In the genomic region with DNA sequence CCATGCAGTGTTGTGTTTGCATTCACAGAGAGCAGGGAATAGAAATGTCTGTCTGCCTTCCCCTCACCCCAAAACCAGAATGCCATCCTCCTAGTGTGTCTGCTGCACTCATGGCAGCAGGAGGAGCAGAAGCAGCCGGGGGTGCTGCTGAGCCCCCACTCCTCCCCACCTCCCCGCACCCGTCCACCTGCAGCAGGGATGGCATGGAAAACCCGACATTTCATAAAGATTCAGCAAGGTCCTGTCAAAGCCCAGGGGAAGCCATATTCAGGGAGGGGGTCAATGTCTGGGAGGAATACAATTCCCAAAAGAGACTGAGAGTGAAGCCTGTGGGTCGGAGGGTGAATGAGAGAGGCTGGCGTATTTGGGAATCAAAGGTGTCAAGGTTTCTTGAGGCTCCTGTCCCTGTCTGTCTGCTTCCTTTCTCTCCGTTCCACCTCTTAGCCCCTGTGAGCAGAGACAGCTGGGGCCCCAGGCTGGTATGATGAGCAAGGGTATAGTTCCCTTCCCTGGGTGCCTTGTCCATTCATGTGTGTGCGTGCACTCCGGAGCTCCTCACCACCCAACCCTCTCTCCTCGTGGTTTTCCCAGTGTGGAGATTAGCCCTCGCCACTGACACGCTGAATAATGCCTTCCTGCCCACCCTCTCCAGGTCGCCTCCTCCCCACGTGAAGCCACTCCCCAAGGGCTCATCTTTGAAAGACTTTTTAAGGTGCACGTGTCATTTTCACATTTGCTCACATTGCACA, we compare ENCODE assay signal across 18 cellular contexts.
DNase-seq lines count a peak whose midpoint lies in the region; ATAC-seq, FAIRE-seq and TF ChIP-seq lines count a peak whose summit lies in the region.
"Had no signal": no experiment of that assay in that cellular context is flagged by ENCODE, and none has a peak within 500 bp of the region (broad histone marks: within the 10 kb centered on the region; RNA-seq: fewer than 3 reads in every experiment).

No MANE protein-coding gene starts in this region.

- TF ChIP-seq RAD21 in A549 (conservative IDR thresholded peaks at IDR 0.05 in 1 of 2, IDR thresholded peaks at IDR 0.05 in 1 of 2): no peak

- peak overlapping the region; percentile 10; the same call in 1 of the 3 replicates for H3K4me2 ChIP-seq in A549
- H3K4me2 ChIP-seq: SK-N-SH had no signal

- no peak overlapping the region for H3K4me3 Mint-ChIP-seq in central memory CD8-positive, alpha-beta T cell
- H3K4me3 Mint-ChIP-seq in WTC11: no peak overlapping the region
- H3K4me3 Mint-ChIP-seq: CD4-positive, alpha-beta T cell had no signal

- TF ChIP-seq CTCF in A549 (IDR thresholded peaks at IDR 0.05) (no peak), gastroesophageal sphincter (IDR thresholded peaks at IDR 0.05) (no peak), WTC11 (IDR thresholded peaks at IDR 0.05) (no peak)

- ATAC-seq in A549 (no peak), gastroesophageal sphincter (no peak), WTC11 (no peak), GM19452 (IDR thresholded peaks at IDR 0.05; ENCODE audit: unreplicated experiment) (no peak)
- no peak for ATAC-seq in central memory CD8-positive, alpha-beta T cell (replicated peaks; ENCODE audit: extremely low read depth, poor library complexity, severe bottlenecking)

- POLR2A ChIA-PET in A549 (lab: Yijun Ruan, JAX) (no interaction called here), WTC11 (lab: Charles Lee) (no interaction called here)

- no peak for DNase-seq in A549 (ENCODE audit: low read depth in 1 of 2, low spot score in 1 of 2)
- peak; percentile 36 for DNase-seq in D341Med (ENCODE audit: low spot score)
- no peak for DNase-seq in central memory CD8-positive, alpha-beta T cell (ENCODE audit: low spot score in 2 of 2)
- peak; percentile 78 for DNase-seq in mesenteric fat pad (ENCODE audit: low spot score)
- DNase-seq in WTC11 (ENCODE audit: low spot score): no peak
- no peak for DNase-seq in effector CD8-positive, alpha-beta T cell (lab: John Stamatoyannopoulos, UW)
- DNase-seq: CD4-positive, alpha-beta T cell; DMS79; HCEC 1CT; NCI-H1436 treated with DMSO at 0.1 percent for 48 hours; NCI-H2029 treated with DMSO at 0.1 percent for 48 hours; Right ventricle myocardium superior; SK-N-SH had no signal

- peak overlapping the region; percentile 77 for H3K27ac Mint-ChIP-seq in central memory CD8-positive, alpha-beta T cell (ENCODE audit: low read depth)
- H3K27ac Mint-ChIP-seq in WTC11: no peak overlapping the region
- H3K27ac Mint-ChIP-seq: CD4-positive, alpha-beta T cell had no signal

- H3K9me3 Mint-ChIP-seq in central memory CD8-positive, alpha-beta T cell: no peaks in the 10 kb centered on the region
- H3K9me3 Mint-ChIP-seq in WTC11: peaks cover 7% of the 10 kb centered on the region
- H3K9me3 Mint-ChIP-seq: CD4-positive, alpha-beta T cell had no signal

- TF ChIP-seq EP300 in A549 (IDR thresholded peaks at IDR 0.05) (no peak), gastroesophageal sphincter (IDR thresholded peaks at IDR 0.05) (no peak)

- H3K27me3 Mint-ChIP-seq in central memory CD8-positive, alpha-beta T cell: peaks cover 72% of the 10 kb centered on the region
- no peaks in the 10 kb centered on the region for H3K27me3 Mint-ChIP-seq in WTC11 (ENCODE audit: low read depth)

- no peaks in the 10 kb centered on the region for H3K36me3 Mint-ChIP-seq in central memory CD8-positive, alpha-beta T cell (ENCODE audit: insufficient read depth)
- H3K36me3 Mint-ChIP-seq in WTC11: peaks cover 6% of the 10 kb centered on the region

- no peak for TF ChIP-seq POLR2A in A549 (IDR thresholded peaks at IDR 0.05; ENCODE audit: low read length)
- TF ChIP-seq POLR2A in gastroesophageal sphincter (IDR thresholded peaks at IDR 0.05): no peak

- H3K9me3 ChIP-seq in A549 (no peaks in the 10 kb centered on the region), gastroesophageal sphincter (no peaks in the 10 kb centered on the region)
- H3K9me3 ChIP-seq: Peyer's patch, SK-N-SH had no signal

- H3K36me3 ChIP-seq in gastroesophageal sphincter: no peaks in the 10 kb centered on the region
- H3K36me3 ChIP-seq: Peyer's patch had no signal

- no peak for FAIRE-seq in A549 (lab: Jason Lieb, UNC)
- FAIRE-seq: HTR-8/SVneo had no signal

- WGBS in A549 (ENCODE audit: missing lambda C conversion rate): 38% methylated on average over 13 of the region's 15 CpGs
- 57 to 59% methylated on average over 9 to 11 of the region's 15 CpGs for WGBS in gastroesophageal sphincter (ENCODE audit: low coverage in 1 of 2), 2 donors

- H3K27ac ChIP-seq in A549 (no peak overlapping the region), gastroesophageal sphincter (no peak overlapping the region)
- H3K27ac ChIP-seq: HL-60, Peyer's patch had no signal

- H3K4me3 ChIP-seq in A549 (no peak overlapping the region), gastroesophageal sphincter (no peak overlapping the region)
- H3K4me3 ChIP-seq: Peyer's patch had no signal

- CTCF ChIA-PET in A549 (lab: Yijun Ruan, JAX): interaction anchor here (0.9 to 8.0 kb wide), 3 partner anchors 12 to 340 kb away, joined by 3 to 92 read pairs (median 7); no protein-coding TSS in a partner anchor
- CTCF ChIA-PET in WTC11 (lab: Charles Lee): interaction anchor here (1.0 to 2.7 kb wide), 7 partner anchors 9 to 290 kb away, joined by 3 to 17 read pairs (median 4); no protein-coding TSS in a partner anchor

- H3K4me1 ChIP-seq in A549 (peaks cover 4% of the 10 kb centered on the region; the same call in 1 of the 3 replicates), gastroesophageal sphincter (peaks cover 0 to 13% (median 3%) of the 10 kb centered on the region in 3 donors)
- H3K4me1 ChIP-seq: Peyer's patch had no signal

- peaks cover 6% of the 10 kb centered on the region for H3K4me1 Mint-ChIP-seq in central memory CD8-positive, alpha-beta T cell
- H3K4me1 Mint-ChIP-seq in WTC11: peaks cover 19% of the 10 kb centered on the region

- peaks cover 17% of the 10 kb centered on the region for H3K27me3 ChIP-seq in gastroesophageal sphincter
- H3K27me3 ChIP-seq: Peyer's patch had no signal

TF ChIP-seq in A549, 52 proteins besides CTCF, POLR2A, EP300 and RAD21:
- TF ChIP-seq NR3C1 (IDR thresholded peaks at IDR 0.05): no peak

TF ChIP-seq in WTC11, 78 proteins besides CTCF, POLR2A, EP300 and RAD21:
- TF ChIP-seq EMX1 (CRISPR knock-in tag; IDR thresholded peaks at IDR 0.05): no peak
- no peak for TF ChIP-seq TEAD1 (CRISPR knock-in tag; IDR thresholded peaks at IDR 0.05)
- TF ChIP-seq, protein P1, sequence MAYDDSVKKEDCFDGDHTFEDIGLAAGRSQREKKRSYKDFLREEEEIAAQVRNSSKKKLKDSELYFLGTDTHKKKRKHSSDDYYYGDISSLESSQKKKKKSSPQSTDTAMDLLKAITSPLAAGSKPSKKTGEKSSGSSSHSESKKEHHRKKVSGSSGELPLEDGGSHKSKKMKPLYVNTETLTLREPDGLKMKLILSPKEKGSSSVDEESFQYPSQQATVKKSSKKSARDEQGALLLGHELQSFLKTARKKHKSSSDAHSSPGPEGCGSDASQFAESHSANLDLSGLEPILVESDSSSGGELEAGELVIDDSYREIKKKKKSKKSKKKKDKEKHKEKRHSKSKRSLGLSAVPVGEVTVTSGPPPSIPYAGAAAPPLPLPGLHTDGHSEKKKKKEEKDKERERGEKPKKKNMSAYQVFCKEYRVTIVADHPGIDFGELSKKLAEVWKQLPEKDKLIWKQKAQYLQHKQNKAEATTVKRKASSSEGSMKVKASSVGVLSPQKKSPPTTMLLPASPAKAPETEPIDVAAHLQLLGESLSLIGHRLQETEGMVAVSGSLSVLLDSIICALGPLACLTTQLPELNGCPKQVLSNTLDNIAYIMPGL (CRISPR knock-in tag; IDR thresholded peaks at IDR 0.05): no peak
- no peak for TF ChIP-seq MXD4 (CRISPR knock-in tag; IDR thresholded peaks at IDR 0.05; ENCODE audit: borderline replicate concordance)
- no peak for TF ChIP-seq TP53 (CRISPR knock-in tag; IDR thresholded peaks at IDR 0.05)
- TF ChIP-seq TCF7 (CRISPR knock-in tag; IDR thresholded peaks at IDR 0.05; ENCODE audit: low read depth): no peak
- TF ChIP-seq IRF1 (CRISPR knock-in tag; IDR thresholded peaks at IDR 0.05): no peak
- no peak for TF ChIP-seq SMAD3 (CRISPR knock-in tag; IDR thresholded peaks at IDR 0.05; ENCODE audit: borderline replicate concordance)

Comparison
In these comparisons a context has a peak if more than half of its experiments do, and no peak if none do; other contexts are left out.
1. DNase-seq: peak in D341Med (single experiment) and mesenteric fat pad (single experiment); none in A549 (0 of 2), central memory CD8-positive, alpha-beta T cell (0 of 2), WTC11 (single experiment) and effector CD8-positive, alpha-beta T cell (single experiment).